In the genomic region with DNA sequence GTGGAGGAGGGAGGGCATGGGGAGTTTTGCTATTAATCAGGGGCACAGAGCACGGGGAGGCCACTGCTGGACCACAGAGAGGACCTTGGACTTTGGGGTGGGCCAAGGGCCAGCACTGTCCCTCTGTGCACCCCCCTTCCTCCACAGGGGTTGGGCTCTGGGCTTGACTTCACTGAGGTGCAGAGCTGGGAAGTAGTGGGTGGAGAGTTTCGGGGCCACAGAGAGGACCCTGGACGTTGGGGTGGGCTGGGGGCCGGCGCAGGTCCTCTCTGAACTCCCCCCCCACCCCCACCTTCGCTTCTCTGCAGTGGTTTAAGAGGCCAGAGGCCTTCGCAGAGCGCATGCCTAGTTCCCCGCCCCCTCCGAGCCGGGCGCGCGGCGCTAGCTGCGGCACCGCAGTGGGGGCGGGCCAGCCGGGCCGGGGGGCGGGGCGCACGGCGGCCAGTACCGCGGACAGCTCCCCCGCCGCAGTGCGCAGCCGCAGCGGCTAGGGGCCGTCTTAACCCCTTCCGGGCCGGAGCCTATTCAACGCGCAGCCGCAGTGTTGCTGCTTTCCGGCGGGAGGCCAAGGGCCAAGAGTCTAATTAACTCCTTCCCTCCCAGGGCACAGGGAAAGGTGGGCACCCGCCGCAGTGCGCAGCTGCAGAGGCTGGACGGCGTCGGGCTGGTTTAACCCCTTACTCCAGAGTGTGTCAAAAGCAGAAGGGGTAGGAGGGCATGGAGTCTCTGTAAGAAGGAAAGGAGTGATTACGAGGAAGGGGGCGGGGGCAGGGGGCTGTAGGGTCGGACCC, we compare ENCODE assay signal across 9 cellular contexts. TPM values are rescaled to one million over a fixed set of nuclear protein-coding genes. Genes with fewer than 3 reads are reported as not detected.
A peak's percentile ranks its signal among the peaks of the same experiment; 100 is the strongest.
DNase-seq lines count a peak whose midpoint lies in the region; ATAC-seq and TF ChIP-seq lines count a peak whose summit lies in the region.
"Had no signal": no experiment of that assay in that cellular context is flagged by ENCODE, and none has a peak within 500 bp of the region (broad histone marks: within the 10 kb centered on the region; RNA-seq: fewer than 3 reads in every experiment).

No MANE protein-coding gene starts in this region.

- H3K4me1 ChIP-seq in colonic mucosa (peaks cover 5% of the 10 kb centered on the region), uterus (peaks cover 0 to 3% of the 10 kb centered on the region in 2 donors)

- intact Hi-C loops in colonic mucosa (cut with DNase I) (no loop called here), uterus (cut with DNase I; ENCODE audit: low total_unique reads) (no loop called here)

- peak; percentile 100 for DNase-seq in 8988T
- peak; percentile 88 for DNase-seq in NCI-H446 treated with DMSO at 0.1 percent for 48 hours (lab: John Stamatoyannopoulos, UW)
- peak; percentile 54 to 67 for DNase-seq in activated CD4-positive, alpha-beta T cell treated with anti-CD3 and anti-CD28 coated beads for 4 hours
- peak; percentile 54 for DNase-seq in colonic mucosa
- DNase-seq in medulla oblongata (ENCODE audit: extremely low spot score), result peak; percentile 63
- peak; percentile 65 to 67 for DNase-seq in stimulated activated CD8-positive, alpha-beta memory T cell treated with anti-CD3 and anti-CD28 coated beads, Interleukin-2, amount 100 ng/mL, for 48 hours (ENCODE audit: low read depth in 2 of 2)
- no peak for DNase-seq in uterus

- H3K4me3 ChIP-seq in colonic mucosa, result no peak overlapping the region
- no peak overlapping the region for H3K4me3 ChIP-seq in uterus

- peaks cover 21% of the 10 kb centered on the region for H3K27me3 ChIP-seq in colonic mucosa
- peaks cover 18 to 23% of the 10 kb centered on the region in 2 donors for H3K27me3 ChIP-seq in uterus

- peak; percentile 26 for ATAC-seq in GM21526 (IDR thresholded peaks at IDR 0.05; ENCODE audit: low FRiP score, unreplicated experiment)

- H3K36me3 ChIP-seq in colonic mucosa, result no peaks in the 10 kb centered on the region
- H3K36me3 ChIP-seq in uterus, result no peaks in the 10 kb centered on the region

- no peak for TF ChIP-seq CTCF in colonic mucosa (IDR thresholded peaks at IDR 0.05)
- no peak for TF ChIP-seq CTCF in uterus (IDR thresholded peaks at IDR 0.05)

- no peak for TF ChIP-seq POLR2A in uterus (IDR thresholded peaks at IDR 0.05)

- H3K9ac ChIP-seq in colonic mucosa (ENCODE audit: low read depth in 2 of 2, low read length in 2 of 2), result no peak overlapping the region

- no peak overlapping the region for H3K27ac ChIP-seq in colonic mucosa
- no peak overlapping the region for H3K27ac ChIP-seq in uterus
- H3K27ac ChIP-seq: epithelial cell of prostate had no signal

- H3K9me3 ChIP-seq in colonic mucosa (no peaks in the 10 kb centered on the region), uterus (no peaks in the 10 kb centered on the region)

RNA-seq across cellular contexts. Expression of gene KCNC3, which starts 3.7 kb away (rescaled TPM):
- total RNA-seq in colonic mucosa (1 to 10 TPM in 1 of 2 donors, under 1 TPM in 1; 0.61 to 1.0 TPM), uterus (1 to 10 TPM in 1 of 4 donors, under 1 TPM in 2, not detected in 1; 0.26 to 2.4 (median 0.85) TPM)

RNA-seq across cellular contexts. Expression of gene NAPSA, which starts 39.9 kb away (rescaled TPM):
- 1 to 10 TPM; 1.9 to 6.1 TPM for total RNA-seq in colonic mucosa
- total RNA-seq in uterus, result 1 to 10 TPM in 2 of 4 donors, not detected in 2; 1.4 to 1.5 TPM

RNA-seq across cellular contexts. Expression of gene NR1H2, which starts 50.8 kb away (rescaled TPM):
- total RNA-seq in colonic mucosa (10 to 100 TPM; 57.9 to 60.0 TPM), uterus (100 to 1,000 TPM in 1 of 4 donors, 10 to 100 TPM in 3; 45.3 to 115 (median 61.4) TPM)

RNA-seq across cellular contexts. Expression of gene POLD1, which starts 58.6 kb away (rescaled TPM):
- total RNA-seq in colonic mucosa (10 to 100 TPM; 26.2 to 76.3 TPM), uterus (10 to 100 TPM; 10.6 to 47.9 (median 24.0) TPM)

Comparison
In these comparisons a context has a peak if more than half of its experiments do, and no peak if none do; other contexts are left out.
1. DNase-seq: peak in 8988T (single experiment), NCI-H446 treated with DMSO at 0.1 percent for 48 hours (single experiment), activated CD4-positive, alpha-beta T cell treated with anti-CD3 and anti-CD28 coated beads for 4 hours (2 of 2), colonic mucosa (single experiment), medulla oblongata (single experiment) and stimulated activated CD8-positive, alpha-beta memory T cell treated with anti-CD3 and anti-CD28 coated beads, Interleukin-2, amount 100 ng/mL, for 48 hours (2 of 2); none in uterus (0 of 2).